ENCODE assay signal across 8 cellular contexts in genomic region chr3:196008387-196008786, GRCh38.
"Had no signal": no experiment of that assay in that cellular context is flagged by ENCODE, and none has a peak within 500 bp of the region (broad histone marks: within the 10 kb centered on the region; RNA-seq: fewer than 3 reads in every experiment).

No MANE protein-coding gene starts in this region.

- H3K9me3 ChIP-seq: HAP-1 had no signal

- H3K4me3 ChIP-seq: GM23248, HAP-1 had no signal

- H3K27ac Mint-ChIP-seq: HFFc6 had no signal

- H2AFZ ChIP-seq: GM23248 had no signal

- H3K36me3 ChIP-seq: HAP-1 had no signal

- DNase-seq: GM23248, GOT3, HFFc6, IMR-90, KBM-7 had no signal

- H3K4me1 ChIP-seq: HAP-1 had no signal

- H3K4me3 Mint-ChIP-seq: HFFc6 had no signal

- H3K9ac ChIP-seq: GM23248 had no signal

- ATAC-seq: HCT116 had no signal

- H3K27ac ChIP-seq: GM23248, HL-60 had no signal
